Comparison of ENCODE assay signal across 17 cellular contexts in genomic region chr3:172192830-172193415, GRCh38.
"Had no signal": no experiment of that assay in that cellular context is flagged by ENCODE, and none has a peak within 500 bp of the region (broad histone marks: within the 10 kb centered on the region; RNA-seq: fewer than 3 reads in every experiment).

No MANE protein-coding gene starts in this region.

- ATAC-seq: activated CD4-positive, alpha-beta T cell treated with anti-CD3 and anti-CD28 coated beads for 36 hours; activated naive CD4-positive, alpha-beta T cell treated with anti-CD3 and anti-CD28 coated beads, Interleukin-2, amount 50 U/mL, for 72 hours; gastrocnemius medialis; heart left ventricle; left cardiac atrium had no signal

- H3K27ac Mint-ChIP-seq: activated CD4-positive, alpha-beta memory T cell treated with anti-CD3 and anti-CD28 coated beads, Interleukin-2, amount 10 ng/mL, durations not matched to agents 7 days and 5 days; activated CD4-positive, alpha-beta T cell treated with anti-CD3 and anti-CD28 coated beads for 36 hours; activated naive CD4-positive, alpha-beta T cell treated with anti-CD3 and anti-CD28 coated beads, Interleukin-2, amount 50 U/mL, for 72 hours; activated T-cell treated with anti-CD3 and anti-CD28 coated beads, Interleukin-2, amount 50 U/mL, for 24 hours had no signal

- H3K9me3 Mint-ChIP-seq: activated CD4-positive, alpha-beta memory T cell treated with anti-CD3 and anti-CD28 coated beads, Interleukin-2, amount 10 ng/mL, durations not matched to agents 7 days and 5 days; activated naive CD4-positive, alpha-beta T cell treated with anti-CD3 and anti-CD28 coated beads, Interleukin-2, amount 50 U/mL, for 72 hours; activated T-cell treated with anti-CD3 and anti-CD28 coated beads, Interleukin-2, amount 50 U/mL, for 24 hours had no signal

- H3K4me1 Mint-ChIP-seq: activated CD4-positive, alpha-beta memory T cell treated with anti-CD3 and anti-CD28 coated beads, Interleukin-2, amount 10 ng/mL, durations not matched to agents 7 days and 5 days had no signal

- H3K36me3 Mint-ChIP-seq: activated naive CD4-positive, alpha-beta T cell treated with anti-CD3 and anti-CD28 coated beads, Interleukin-2, amount 50 U/mL, for 72 hours had no signal

- H3K4me3 Mint-ChIP-seq: activated CD4-positive, alpha-beta memory T cell treated with anti-CD3 and anti-CD28 coated beads, Interleukin-2, amount 10 ng/mL, durations not matched to agents 7 days and 5 days; activated CD4-positive, alpha-beta T cell treated with anti-CD3 and anti-CD28 coated beads for 36 hours; activated T-cell treated with anti-CD3 and anti-CD28 coated beads, Interleukin-2, amount 50 U/mL, for 24 hours had no signal

- DNase-seq: activated CD4-positive, alpha-beta memory T cell treated with anti-CD3 and anti-CD28 coated beads, Interleukin-2, amount 10 ng/mL, durations not matched to agents 7 days and 5 days; activated CD4-positive, alpha-beta T cell treated with anti-CD3 and anti-CD28 coated beads for 36 hours; activated effector memory CD4-positive, alpha-beta T cell treated with Interleukin-2 at 50 U/mL for 16 hours; activated T-cell treated with anti-CD3 and anti-CD28 coated beads, Interleukin-2, amount 50 U/mL, for 24 hours; amniotic stem cell; erythroblast; gastrocnemius medialis; heart left ventricle; left cardiac atrium; mammary epithelial cell; posterior cingulate gyrus; retina; stimulated activated CD4-positive, alpha-beta T cell treated with anti-CD3 and anti-CD28 coated beads, Interleukin-4, amount 100 ng/mL, for 4 hours; stimulated activated CD8-positive, alpha-beta memory T cell treated with anti-CD3 and anti-CD28 coated beads, Interleukin-4, amount 100 ng/mL, for 48 hours; stimulated activated naive CD4-positive, alpha-beta T cell treated with Interleukin-2 at 50 U/mL for 16 hours; transverse colon had no signal

- H3K27me3 Mint-ChIP-seq: activated CD4-positive, alpha-beta memory T cell treated with anti-CD3 and anti-CD28 coated beads, Interleukin-2, amount 10 ng/mL, durations not matched to agents 7 days and 5 days; activated CD4-positive, alpha-beta T cell treated with anti-CD3 and anti-CD28 coated beads for 36 hours; activated T-cell treated with anti-CD3 and anti-CD28 coated beads, Interleukin-2, amount 50 U/mL, for 24 hours had no signal
